12 cellular contexts compared by ENCODE assay signal in genomic region chr10:79490400-79491081, GRCh38. TPM values are rescaled to one million over a fixed set of nuclear protein-coding genes. Genes with fewer than 3 reads are reported as not detected.
DNase-seq lines count a peak whose midpoint lies in the region; ATAC-seq and TF ChIP-seq lines count a peak whose summit lies in the region.
"Had no signal": no experiment of that assay in that cellular context is flagged by ENCODE, and none has a peak within 500 bp of the region (broad histone marks: within the 10 kb centered on the region; RNA-seq: fewer than 3 reads in every experiment).

No MANE protein-coding gene starts in this region.

- H3K4me1 ChIP-seq in OCI-LY3 (ENCODE audit: low read length) (peaks cover 30% of the 10 kb centered on the region), cardiac muscle cell (ENCODE audit: low read depth) (peaks cover 14% of the 10 kb centered on the region), Karpas-422 (ENCODE audit: low read length) (peaks cover 8% of the 10 kb centered on the region)
- H3K4me1 ChIP-seq: breast epithelium had no signal

- no peaks in the 10 kb centered on the region for H4K20me1 ChIP-seq in OCI-LY3 (ENCODE audit: insufficient read depth, low read length)
- no peaks in the 10 kb centered on the region; the same call in 1 of the 2 replicates for H4K20me1 ChIP-seq in Karpas-422 (ENCODE audit: insufficient read depth, low read depth, low read length)

- H3K79me2 ChIP-seq in OCI-LY3 (ENCODE audit: low read length), result no peaks in the 10 kb centered on the region
- H3K79me2 ChIP-seq in Karpas-422 (ENCODE audit: low read length), result no peaks in the 10 kb centered on the region

- peak overlapping the region; percentile 61 for H3K4me2 ChIP-seq in OCI-LY3 (ENCODE audit: low read length)
- H3K4me2 ChIP-seq in Karpas-422 (ENCODE audit: low read depth, low read length, poor library complexity, severe bottlenecking), result no peak overlapping the region

- H2AFZ ChIP-seq in OCI-LY3 (ENCODE audit: low read depth, low read length), result peak overlapping the region; percentile 54; the same call in 1 of the 2 replicates
- H2AFZ ChIP-seq in Karpas-422 (ENCODE audit: low read length), result no peak overlapping the region

- H3K9me3 ChIP-seq in OCI-LY3 (ENCODE audit: insufficient read depth, low read length) (no peaks in the 10 kb centered on the region), cardiac muscle cell (ENCODE audit: low read depth) (no peaks in the 10 kb centered on the region), Karpas-422 (ENCODE audit: low read length) (no peaks in the 10 kb centered on the region)
- H3K9me3 ChIP-seq: breast epithelium, thoracic aorta had no signal

- H3K36me3 ChIP-seq in OCI-LY3 (replicated peaks; ENCODE audit: low read depth, low read length) (no peaks in the 10 kb centered on the region), cardiac muscle cell (no peaks in the 10 kb centered on the region), Karpas-422 (ENCODE audit: insufficient read depth, low read length) (no peaks in the 10 kb centered on the region)
- H3K36me3 ChIP-seq: breast epithelium, thoracic aorta had no signal

- no peak for ATAC-seq in HG03135 (IDR thresholded peaks at IDR 0.05; ENCODE audit: unreplicated experiment)

- H3K4me3 ChIP-seq in OCI-LY3 (ENCODE audit: low read length), result peak overlapping the region; percentile 35; the same call in 1 of the 2 replicates
- no peak overlapping the region for H3K4me3 ChIP-seq in cardiac muscle cell
- H3K4me3 ChIP-seq in Karpas-422 (ENCODE audit: low read length), result no peak overlapping the region
- H3K4me3 ChIP-seq: breast epithelium, thoracic aorta had no signal

- DNase-seq in GM10248 (ENCODE audit: extremely low spot score) (peak; percentile 45), cardiac muscle cell (ENCODE audit: low read depth in 1 of 2, low spot score in 1 of 2) (peak; percentile 71 to 75), retina (peak; percentile 44), mucosa of gallbladder (ENCODE audit: low spot score) (no peak), NCI-H128 (lab: John Stamatoyannopoulos, UW; ENCODE audit: unreplicated experiment) (no peak), Karpas-422 (no peak)
- DNase-seq: stimulated activated CD4-positive, alpha-beta T cell treated with anti-CD3 and anti-CD28 coated beads, Interleukin-2, amount 100 ng/mL, for 48 hours; T-helper 2 cell had no signal

- H3K9ac ChIP-seq in OCI-LY3 (ENCODE audit: low read length) (peak overlapping the region; percentile 36; the same call in 1 of the 2 replicates), Karpas-422 (ENCODE audit: low read length) (no peak overlapping the region)

- TF ChIP-seq CTCF in GM10248 (IDR thresholded peaks at IDR 0.05; ENCODE audit: control extremely low read depth, extremely low read depth, low read depth, missing control alignments), result no peak
- TF ChIP-seq CTCF in OCI-LY3 (IDR thresholded peaks at IDR 0.05; ENCODE audit: low read depth, low read length), result no peak
- no peak for TF ChIP-seq CTCF in cardiac muscle cell (IDR thresholded peaks at IDR 0.05; ENCODE audit: low read depth, low read length)

- H3K9me2 ChIP-seq in Karpas-422 (replicated peaks; ENCODE audit: insufficient read depth, low read length), result no peaks in the 10 kb centered on the region

- CTCF ChIA-PET in GM10248 (lab: Yijun Ruan, JAX), result interaction anchor here (0.9 to 5.2 kb wide), 3 partner anchors 22 to 118 kb away, joined by 3 to 26 read pairs (median 8); no protein-coding TSS in a partner anchor

- peak overlapping the region; percentile 62 for H3K27ac ChIP-seq in OCI-LY3 (ENCODE audit: low read length)
- H3K27ac ChIP-seq in cardiac muscle cell, result peak overlapping the region; percentile 83
- no peak overlapping the region for H3K27ac ChIP-seq in Karpas-422 (ENCODE audit: low read length)
- H3K27ac ChIP-seq: thoracic aorta had no signal

- POLR2A ChIA-PET in GM10248 (lab: Yijun Ruan, JAX), result no interaction called here

- H3K27me3 ChIP-seq in OCI-LY3 (ENCODE audit: low read depth, low read length) (no peaks in the 10 kb centered on the region), cardiac muscle cell (no peaks in the 10 kb centered on the region), Karpas-422 (ENCODE audit: low read length) (no peaks in the 10 kb centered on the region)
- H3K27me3 ChIP-seq: breast epithelium had no signal

RNA-seq across cellular contexts. Expression of gene EIF5AL1, which starts 21.8 kb away (rescaled TPM):
- total RNA-seq in cardiac muscle cell (0.27 and 0.46 TPM in 2 replicates), mucosa of gallbladder (0.14 TPM)
- polyA plus RNA-seq in cardiac muscle cell, result 1.5 and 1.9 TPM in 2 replicates
- total RNA-seq in Karpas-422 (2014; rRNA removed; shearing (Covaris generic); ENCODE audit: low replicate concordance), result 0.11 TPM in 1 of 2 replicates, not detected in the other

RNA-seq across cellular contexts. Expression of gene ZCCHC24, which starts 45.1 kb away (rescaled TPM):
- total RNA-seq in cardiac muscle cell (56.5 and 58.0 TPM in 2 replicates), mucosa of gallbladder (36.7 TPM)
- polyA plus RNA-seq in cardiac muscle cell, result 65.4 and 81.5 TPM in 2 replicates
- total RNA-seq in Karpas-422 (2014; rRNA removed; shearing (Covaris generic); ENCODE audit: low replicate concordance), result 0.60 and 0.61 TPM in 2 replicates

Comparison
In these comparisons a context has a peak if more than half of its experiments do, and no peak if none do; other contexts are left out.
1. DNase-seq: peak in GM10248 (single experiment), cardiac muscle cell (2 of 2) and retina (single experiment); none in mucosa of gallbladder (single experiment), NCI-H128 (single experiment) and Karpas-422 (single experiment).
2. RNA of gene ZCCHC24, which starts 45.1 kb away (total RNA-seq): 56.5 to 58.0 TPM in cardiac muscle cell and 36.7 TPM in mucosa of gallbladder (single experiment); 0.60 to 0.61 TPM in Karpas-422; every median in the first group is over 10 times any median in the second.